In genomic region chr17:6894206-6894528, GRCh38 we compare ENCODE assay signal across 2 cellular contexts.
TF ChIP-seq lines count a peak whose summit lies in the region.

No MANE protein-coding gene starts in this region.

TF ChIP-seq in SK-N-SH, 30 proteins besides CTCF, POLR2A, EP300 and RAD21 (continued from another document):
- TF ChIP-seq ZBTB33 (IDR thresholded peaks at IDR 0.05; ENCODE audit: borderline replicate concordance, low read depth): no peak
- no peak for TF ChIP-seq RCOR1 (IDR thresholded peaks at IDR 0.05; ENCODE audit: low read length)

TF ChIP-seq in SK-N-SH treated with all-trans-retinoic acid at 6 μM for 48 hours, 23 proteins besides CTCF, POLR2A, EP300 and RAD21 (continued from another document):
- TF ChIP-seq TSHZ2 (CRISPR knock-in tag; IDR thresholded peaks at IDR 0.05) (no peak), ZNF8 (CRISPR knock-in tag; IDR thresholded peaks at IDR 0.05) (no peak), CREB5 (CRISPR knock-in tag; IDR thresholded peaks at IDR 0.05; ENCODE audit: low read depth) (no peak), GLIS3 (CRISPR knock-in tag; IDR thresholded peaks at IDR 0.05) (no peak), PATZ1 (CRISPR knock-in tag; IDR thresholded peaks at IDR 0.05; ENCODE audit: borderline replicate concordance) (no peak), ISL1 (CRISPR knock-in tag; IDR thresholded peaks at IDR 0.05) (no peak), ARNTL (CRISPR knock-in tag; IDR thresholded peaks at IDR 0.05; ENCODE audit: borderline replicate concordance, low read depth) (no peak), ZC3H10 (CRISPR knock-in tag; IDR thresholded peaks at IDR 0.05) (no peak)
TF ChIP-seq in SK-N-SH treated with all-trans-retinoic acid at 6 μM for 48 hours: peak in this region for 0.
